1 cellular context compared by ENCODE assay signal in the genomic region with DNA sequence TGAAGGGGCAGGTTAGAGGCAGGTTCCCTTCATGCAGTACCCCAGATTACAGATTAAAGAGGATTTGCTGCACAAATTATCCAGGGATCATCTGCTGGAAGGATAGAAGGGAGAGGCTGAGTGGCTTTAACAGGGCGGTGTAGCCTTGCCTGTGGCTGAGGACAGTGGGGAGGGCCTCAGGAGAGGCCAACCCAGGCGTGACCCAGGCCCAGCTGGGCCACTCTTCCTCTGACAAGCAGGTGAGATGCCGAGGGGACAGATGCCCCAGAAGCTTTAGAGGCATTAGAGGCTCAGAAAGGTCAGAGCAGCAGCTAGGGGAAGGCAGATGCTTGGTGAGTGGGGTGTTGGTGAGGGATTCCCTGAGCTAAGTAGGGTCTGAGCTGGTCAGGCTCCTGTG.
TF ChIP-seq lines count a peak whose summit lies in the region.

No MANE protein-coding gene starts in this region.

TF ChIP-seq in GM12878, 131 proteins besides CTCF, POLR2A, EP300 and RAD21:
- no peak for TF ChIP-seq RUNX3 (IDR thresholded peaks at IDR 0.05; ENCODE audit: low read length)
- TF ChIP-seq, protein P1, sequence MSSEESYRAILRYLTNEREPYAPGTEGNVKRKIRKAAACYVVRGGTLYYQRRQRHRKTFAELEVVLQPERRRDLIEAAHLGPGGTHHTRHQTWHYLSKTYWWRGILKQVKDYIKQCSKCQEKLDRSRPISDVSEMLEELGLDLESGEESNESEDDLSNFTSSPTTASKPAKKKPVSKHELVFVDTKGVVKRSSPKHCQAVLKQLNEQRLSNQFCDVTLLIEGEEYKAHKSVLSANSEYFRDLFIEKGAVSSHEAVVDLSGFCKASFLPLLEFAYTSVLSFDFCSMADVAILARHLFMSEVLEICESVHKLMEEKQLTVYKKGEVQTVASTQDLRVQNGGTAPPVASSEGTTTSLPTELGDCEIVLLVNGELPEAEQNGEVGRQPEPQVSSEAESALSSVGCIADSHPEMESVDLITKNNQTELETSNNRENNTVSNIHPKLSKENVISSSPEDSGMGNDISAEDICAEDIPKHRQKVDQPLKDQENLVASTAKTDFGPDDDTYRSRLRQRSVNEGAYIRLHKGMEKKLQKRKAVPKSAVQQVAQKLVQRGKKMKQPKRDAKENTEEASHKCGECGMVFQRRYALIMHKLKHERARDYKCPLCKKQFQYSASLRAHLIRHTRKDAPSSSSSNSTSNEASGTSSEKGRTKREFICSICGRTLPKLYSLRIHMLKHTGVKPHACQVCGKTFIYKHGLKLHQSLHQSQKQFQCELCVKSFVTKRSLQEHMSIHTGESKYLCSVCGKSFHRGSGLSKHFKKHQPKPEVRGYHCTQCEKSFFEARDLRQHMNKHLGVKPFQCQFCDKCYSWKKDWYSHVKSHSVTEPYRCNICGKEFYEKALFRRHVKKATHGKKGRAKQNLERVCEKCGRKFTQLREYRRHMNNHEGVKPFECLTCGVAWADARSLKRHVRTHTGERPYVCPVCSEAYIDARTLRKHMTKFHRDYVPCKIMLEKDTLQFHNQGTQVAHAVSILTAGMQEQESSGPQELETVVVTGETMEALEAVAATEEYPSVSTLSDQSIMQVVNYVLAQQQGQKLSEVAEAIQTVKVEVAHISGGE (CRISPR knock-in tag; IDR thresholded peaks at IDR 0.05): no peak
- TF ChIP-seq BRCA1 (IDR thresholded peaks at IDR 0.05; ENCODE audit: low read depth, low read length): no peak
- no peak for TF ChIP-seq TCF3 (IDR thresholded peaks at IDR 0.05; ENCODE audit: borderline replicate concordance, insufficient read depth, low read depth, low read length)
- TF ChIP-seq SMAD1 (IDR thresholded peaks at IDR 0.05; ENCODE audit: low read depth, partially characterized antibody): no peak
TF ChIP-seq in GM12878: peak in this region for 0.
